ENCODE assay signal across 16 cellular contexts in genomic region chrX:152895724-152896420, GRCh38. TPM values are rescaled to one million over a fixed set of nuclear protein-coding genes. Genes with fewer than 3 reads are reported as not detected.
DNase-seq lines count a peak whose midpoint lies in the region; ATAC-seq, FAIRE-seq and TF ChIP-seq lines count a peak whose summit lies in the region.
"Had no signal": no experiment of that assay in that cellular context is flagged by ENCODE, and none has a peak within 500 bp of the region (broad histone marks: within the 10 kb centered on the region; RNA-seq: fewer than 3 reads in every experiment).

No MANE protein-coding gene starts in this region.

- H3K27me3 ChIP-seq in keratinocyte (ENCODE audit: control insufficient read depth, extremely low read depth, insufficient read depth, low read length) (no peaks in the 10 kb centered on the region), stomach (peaks cover 0 to 19% (median 11%) of the 10 kb centered on the region in 3 donors), adrenal gland (peaks cover 7% of the 10 kb centered on the region)
- H3K27me3 ChIP-seq: right atrium auricular region had no signal

- H3K27ac ChIP-seq in keratinocyte (ENCODE audit: control insufficient read depth, insufficient read depth, low read length) (peak overlapping the region; percentile 27), stomach (peak overlapping the region in 2 of 5 donors; percentile 27 to 39), adrenal gland (no peak overlapping the region)
- H3K27ac ChIP-seq: right atrium auricular region had no signal

- H3K9me1 ChIP-seq in keratinocyte (ENCODE audit: control insufficient read depth, extremely low read depth, insufficient read depth, low read length), result no peaks in the 10 kb centered on the region

- no peaks in the 10 kb centered on the region for H3K4me1 Mint-ChIP-seq in T-helper 17 cell
- H3K4me1 Mint-ChIP-seq: activated naive CD8-positive, alpha-beta T cell treated with anti-CD3 and anti-CD28 coated beads for 36 hours had no signal

- TF ChIP-seq CTCF in keratinocyte (optimal IDR thresholded peaks at IDR 0.05 in 1 of 3, IDR thresholded peaks at IDR 0.05 in 1 of 3, conservative IDR thresholded peaks at IDR 0.05 in 1 of 3; ENCODE audit: extremely low read depth in 1 of 3, insufficient read depth in 2 of 3, low read length in 3 of 3) (no peak), stomach (IDR thresholded peaks at IDR 0.05) (no peak), adrenal gland (IDR thresholded peaks at IDR 0.05) (no peak)

- no peaks in the 10 kb centered on the region for H3K79me2 ChIP-seq in keratinocyte (ENCODE audit: control insufficient read depth, insufficient read depth, low read length)

- no peak overlapping the region for H3K9ac ChIP-seq in keratinocyte (ENCODE audit: control insufficient read depth, extremely low read depth, insufficient read depth, low read length)

- H3K27me3 Mint-ChIP-seq in T-helper 17 cell, result peaks cover 32% of the 10 kb centered on the region

- 53 to 72% (median 57%) methylated on average over 5 to 8 of the region's 8 CpGs for WGBS in stomach, 5 donors
- WGBS in adrenal gland, 4 donors, result 71 to 92% (median 82%) methylated on average over 4 to 8 of the region's 8 CpGs

- peak overlapping the region; percentile 32 for H3K27ac Mint-ChIP-seq in T-helper 17 cell
- H3K27ac Mint-ChIP-seq: activated CD4-positive, alpha-beta T cell treated with anti-CD3 and anti-CD28 coated beads for 36 hours; activated naive CD8-positive, alpha-beta T cell treated with anti-CD3 and anti-CD28 coated beads for 36 hours; naive thymus-derived CD4-positive, alpha-beta T cell had no signal

- FAIRE-seq in keratinocyte (lab: Jason Lieb, UNC), result peak; percentile 52

- H4K20me1 ChIP-seq in keratinocyte (ENCODE audit: control insufficient read depth, extremely low read depth, insufficient read depth, low read length), result no peaks in the 10 kb centered on the region

- TF ChIP-seq POLR2A in stomach (IDR thresholded peaks at IDR 0.05), result no peak
- no peak for TF ChIP-seq POLR2A in adrenal gland (IDR thresholded peaks at IDR 0.05)

- intact Hi-C loops in stomach (cut with DNase I; ENCODE audit: low total_unique reads), result no loop called here
- intact Hi-C loops in adrenal gland (cut with DNase I), result no loop called here
- intact Hi-C loops in left ventricle myocardium superior (cut with micrococcal nuclease), result no loop called here

- peak overlapping the region; percentile 53 for H3K4me2 ChIP-seq in keratinocyte (ENCODE audit: control insufficient read depth, extremely low read depth, insufficient read depth, low read depth, low read length)

- peak; percentile 91 for DNase-seq in HPDE6-E6E7 (ENCODE audit: extremely low spot score)
- DNase-seq in T-helper 17 cell, result no peak
- no peak for DNase-seq in keratinocyte (ENCODE audit: low read depth, low spot score)
- DNase-seq in stomach, result peak; percentile 75
- no peak for DNase-seq in NCI-H146 treated with DMSO at 0.1 percent for 48 hours (lab: John Stamatoyannopoulos, UW; ENCODE audit: unreplicated experiment)
- no peak for DNase-seq in adrenal gland
- DNase-seq in left ventricle myocardium superior, result no peak
- DNase-seq: activated CD4-positive, alpha-beta T cell treated with anti-CD3 and anti-CD28 coated beads for 36 hours; activated naive CD8-positive, alpha-beta T cell treated with anti-CD3 and anti-CD28 coated beads for 36 hours; activated T-cell treated with anti-CD3 and anti-CD28 coated beads, Interleukin-2, amount 50 U/mL, for 1 hour; IMR-90; naive thymus-derived CD4-positive, alpha-beta T cell; NCI-H446 treated with DMSO at 0.1 percent for 48 hours; stimulated activated CD4-positive, alpha-beta T cell treated with anti-CD3 and anti-CD28 coated beads, Interleukin-4, amount 100 ng/mL, for 1 hour had no signal

- H3K4me3 Mint-ChIP-seq in T-helper 17 cell, result no peak overlapping the region
- H3K4me3 Mint-ChIP-seq: activated CD4-positive, alpha-beta T cell treated with anti-CD3 and anti-CD28 coated beads for 36 hours; activated naive CD8-positive, alpha-beta T cell treated with anti-CD3 and anti-CD28 coated beads for 36 hours had no signal

- H3K36me3 ChIP-seq in keratinocyte (ENCODE audit: control insufficient read depth in 2 of 2, extremely low read depth in 1 of 2, insufficient read depth in 2 of 2, low read length in 2 of 2) (no peaks in the 10 kb centered on the region), stomach (no peaks in the 10 kb centered on the region), adrenal gland (replicated peaks in 1 of 2) (no peaks in the 10 kb centered on the region)
- H3K36me3 ChIP-seq: right atrium auricular region had no signal

- dilution Hi-C loops in keratinocyte (cut with MboI; ENCODE audit: extremely low pct_ligation_motif_present, low sequenced_read_pairs), result no loop called here

- no peak for ATAC-seq in T-helper 17 cell
- ATAC-seq in GM21528 (IDR thresholded peaks at IDR 0.05; ENCODE audit: low FRiP score, unreplicated experiment), result no peak
- ATAC-seq in left ventricle myocardium superior, result no peak
- ATAC-seq: activated CD4-positive, alpha-beta T cell treated with anti-CD3 and anti-CD28 coated beads for 36 hours had no signal

- no peak for TF ChIP-seq EP300 in stomach (IDR thresholded peaks at IDR 0.05)

- H3K9me3 ChIP-seq in T-helper 17 cell (ENCODE audit: control insufficient read depth, low read length, poor library complexity, severe bottlenecking) (no peaks in the 10 kb centered on the region), keratinocyte (ENCODE audit: control insufficient read depth, low read depth, low read length) (no peaks in the 10 kb centered on the region), stomach (no peaks in the 10 kb centered on the region), adrenal gland (replicated peaks in 1 of 3) (no peaks in the 10 kb centered on the region)
- H3K9me3 ChIP-seq: right atrium auricular region had no signal

- H3K36me3 Mint-ChIP-seq in T-helper 17 cell (ENCODE audit: low read depth), result peaks cover 2% of the 10 kb centered on the region
- H3K36me3 Mint-ChIP-seq: activated naive CD8-positive, alpha-beta T cell treated with anti-CD3 and anti-CD28 coated beads for 36 hours; naive thymus-derived CD4-positive, alpha-beta T cell had no signal

- H2AFZ ChIP-seq in keratinocyte (ENCODE audit: control insufficient read depth, low read length), result no peak overlapping the region

- H3K4me3 ChIP-seq in keratinocyte (ENCODE audit: control insufficient read depth in 2 of 3, extremely low read depth in 1 of 3, insufficient read depth in 2 of 3, low read depth in 1 of 3, low read length in 3 of 3) (no peak overlapping the region), stomach (no peak overlapping the region), adrenal gland (no peak overlapping the region)
- H3K4me3 ChIP-seq: right atrium auricular region had no signal

- peaks cover 49% of the 10 kb centered on the region for H3K4me1 ChIP-seq in keratinocyte (ENCODE audit: control insufficient read depth, extremely low read depth, insufficient read depth, low read length)
- no peaks in the 10 kb centered on the region for H3K4me1 ChIP-seq in stomach
- H3K4me1 ChIP-seq in adrenal gland (replicated peaks in 1 of 2), result peaks cover 0 to 4% of the 10 kb centered on the region in 2 donors
- H3K4me1 ChIP-seq: right atrium auricular region had no signal

RNA-seq across cellular contexts. Expression of gene ZNF185, which starts 2.0 kb away (rescaled TPM):
- 10 to 100 TPM in 1 of 2 donors, 1 to 10 TPM in 1; 2.7 to 40.2 TPM for total RNA-seq in T-helper 17 cell
- 48.6 to 73.2 TPM (median 55.6 TPM) in 3 replicates for polyA plus RNA-seq in keratinocyte
- 30.6 TPM for polyA plus RNA-seq in keratinocyte (2011; ENCODE audit: low read depth)
- 36.5 and 56.8 TPM in 2 replicates for polyA plus RNA-seq in keratinocyte (2011; cell fraction: cytosol; rRNA removed)
- 65.5 and 89.6 TPM in 2 replicates for polyA plus RNA-seq in keratinocyte (2011; cell fraction: nucleus; rRNA removed)
- polyA plus RNA-seq in keratinocyte (2012; ENCODE audit: low replicate concordance), result 32.2 and 96.3 TPM in 2 replicates
- polyA minus RNA-seq in keratinocyte, result 49.2 to 74.7 TPM (median 58.6 TPM) in 3 replicates
- 37.0 TPM for polyA minus RNA-seq in keratinocyte (2011; cell fraction: cytosol; rRNA and poly(A)+ RNA removed)
- 36.8 and 45.4 TPM in 2 replicates for polyA minus RNA-seq in keratinocyte (2011; cell fraction: nucleus; rRNA and poly(A)+ RNA removed)
- 1 to 10 TPM; 1.2 to 6.5 (median 4.5) TPM for total RNA-seq in stomach
- 10 to 100 TPM in 1 of 3 donors, 1 to 10 TPM in 2; 4.4 to 48.2 (median 4.6) TPM for polyA plus RNA-seq in stomach
- total RNA-seq in adrenal gland, result 100 to 1,000 TPM in 1 of 8 donors, 10 to 100 TPM in 2, 1 to 10 TPM in 5; 1.4 to 303 (median 9.9) TPM
- 100 to 1,000 TPM in 1 of 3 donors, 1 to 10 TPM in 2; 4.3 to 165 (median 4.8) TPM for polyA plus RNA-seq in adrenal gland
- 2.5 TPM for total RNA-seq in left ventricle myocardium superior

Comparison
In these comparisons a context has a peak if more than half of its experiments do, and no peak if none do; other contexts are left out.
1. DNase-seq: peak in HPDE6-E6E7 (single experiment) and stomach (single experiment); none in T-helper 17 cell (0 of 3), keratinocyte (single experiment), NCI-H146 treated with DMSO at 0.1 percent for 48 hours (single experiment), adrenal gland (0 of 7) and left ventricle myocardium superior (single experiment).